ENCODE assay signal across 9 cellular contexts in the genomic region with DNA sequence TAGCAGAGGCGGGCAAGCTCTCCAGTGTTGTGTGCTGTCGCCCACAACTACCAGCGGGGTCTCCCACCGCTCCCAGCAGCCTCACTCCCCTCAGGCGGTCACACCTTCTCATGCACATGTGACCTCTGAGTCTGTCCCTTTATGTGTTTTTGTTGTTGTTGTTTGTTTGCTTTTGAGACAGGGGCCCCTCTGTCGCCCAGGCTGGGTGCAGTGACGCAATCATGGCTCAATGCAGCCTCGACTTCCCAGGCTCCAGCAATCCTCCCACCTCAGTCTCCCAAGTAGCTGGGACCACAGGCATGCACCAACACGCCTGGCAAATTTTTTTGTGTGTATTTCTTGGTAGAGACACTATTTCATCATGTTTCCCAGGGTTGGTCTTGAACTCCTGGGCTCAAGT. TPM values are rescaled to one million over a fixed set of nuclear protein-coding genes. Genes with fewer than 3 reads are reported as not detected.
DNase-seq lines count a peak whose midpoint lies in the region; ATAC-seq and TF ChIP-seq lines count a peak whose summit lies in the region.
"Had no signal": no experiment of that assay in that cellular context is flagged by ENCODE, and none has a peak within 500 bp of the region (broad histone marks: within the 10 kb centered on the region; RNA-seq: fewer than 3 reads in every experiment).

No MANE protein-coding gene starts in this region.

- no CpG with 5 or more reads among the region's 9 CpGs for WGBS in trophoblast cell (ENCODE audit: extremely low coverage, insufficient coverage, insufficient read length)

- H2BK120ac ChIP-seq in trophoblast cell (ENCODE audit: insufficient read depth, low read length, poor library complexity), result no peak overlapping the region

- peak overlapping the region; percentile 63 for H3K18ac ChIP-seq in trophoblast cell (ENCODE audit: low read length)

- H3K36me3 ChIP-seq in PC-3 (ENCODE audit: low read depth, low read length) (peaks cover 9% of the 10 kb centered on the region; the same call in 1 of the 2 replicates), endocrine pancreas (ENCODE audit: control insufficient read depth, insufficient read depth, low read length) (no peaks in the 10 kb centered on the region), trophoblast cell (ENCODE audit: control insufficient read depth in 1 of 2, insufficient read depth in 2 of 2, low read length in 2 of 2) (peaks cover 14 to 17% of the 10 kb centered on the region in 2 experiments)

- CTCF ChIA-PET in PC-3 (lab: Charles Lee), result no interaction called here

- H4K20me1 ChIP-seq in PC-3 (ENCODE audit: low read length), result 0 out of 2 replicates have a peak, but pooled peaks cover 6% of the 10 kb centered on the region

- peak overlapping the region; percentile 98; the same call in 1 of the 2 replicates for H3K9ac ChIP-seq in PC-3 (ENCODE audit: low read length)
- peak overlapping the region; percentile 96 for H3K9ac ChIP-seq in endocrine pancreas (ENCODE audit: control insufficient read depth, insufficient read depth, low read length)
- H3K9ac ChIP-seq in trophoblast cell (ENCODE audit: low read length), result no peak overlapping the region

- H3K79me1 ChIP-seq in trophoblast cell (ENCODE audit: low read length), result peaks cover 9% of the 10 kb centered on the region

- peak; percentile 29 for DNase-seq in EL
- DNase-seq in PC-3, result no peak
- DNase-seq in trophoblast cell, result no peak
- DNase-seq in G401 (ENCODE audit: low spot score), result no peak
- DNase-seq in NOMO-1 treated with DMSO at 0.1 percent for 48 hours (lab: John Stamatoyannopoulos, UW; ENCODE audit: unreplicated experiment), result no peak
- DNase-seq: left ventricle myocardium superior had no signal

- no peak overlapping the region for H2AK5ac ChIP-seq in trophoblast cell (ENCODE audit: low read length)

- H2BK12ac ChIP-seq in trophoblast cell (ENCODE audit: low read length), result no peak overlapping the region

- H3K79me2 ChIP-seq in PC-3 (ENCODE audit: low read length) (peaks cover 49% of the 10 kb centered on the region), trophoblast cell (ENCODE audit: control insufficient read depth, insufficient read depth, low read length, poor library complexity) (peaks cover 16% of the 10 kb centered on the region)

- no peak overlapping the region for H2BK5ac ChIP-seq in trophoblast cell (ENCODE audit: low read depth, low read length, poor library complexity)

- no peak overlapping the region for H3K14ac ChIP-seq in trophoblast cell (ENCODE audit: low read length)

- ATAC-seq in PC-3, result no peak
- no peak for ATAC-seq in HG03045 (IDR thresholded peaks at IDR 0.05; ENCODE audit: unreplicated experiment)
- ATAC-seq in HG03039 (IDR thresholded peaks at IDR 0.05; ENCODE audit: unreplicated experiment), result no peak
- ATAC-seq: left ventricle myocardium superior had no signal

- H2AFZ ChIP-seq in PC-3 (ENCODE audit: low read length), result no peak overlapping the region
- H2AFZ ChIP-seq in trophoblast cell (ENCODE audit: insufficient read depth, low read length, poor library complexity), result peak overlapping the region; percentile 10

- H3K4me3 ChIP-seq in PC-3 (ENCODE audit: low read length) (peak overlapping the region; percentile 99), endocrine pancreas (ENCODE audit: control insufficient read depth, insufficient read depth, low read length) (no peak overlapping the region), trophoblast cell (ENCODE audit: low read depth, low read length) (peak overlapping the region; percentile 45)

- peak overlapping the region; percentile 94 for H3K4me2 ChIP-seq in PC-3 (ENCODE audit: low read length)
- peak overlapping the region; percentile 69 for H3K4me2 ChIP-seq in trophoblast cell (ENCODE audit: low read length)

- in situ Hi-C loops in G401 (cut with HindIII; ENCODE audit: low sequenced_read_pairs), result no loop called here

- no TSS peak for BruUV-seq in PC-3 (replicated peaks; lab: Mats Ljungman, UMichigan)

- H3K9me3 ChIP-seq in PC-3 (ENCODE audit: low read length) (no peaks in the 10 kb centered on the region), endocrine pancreas (ENCODE audit: control insufficient read depth, low read length) (no peaks in the 10 kb centered on the region), trophoblast cell (ENCODE audit: insufficient read depth, low read depth, low read length) (no peaks in the 10 kb centered on the region)

- intact Hi-C loops in PC-3 (cut with micrococcal nuclease), result no loop called here

- no peaks in the 10 kb centered on the region for H3K9me2 ChIP-seq in PC-3 (replicated peaks; ENCODE audit: low read length)

- POLR2A ChIA-PET in PC-3 (lab: Charles Lee; ENCODE audit: unreplicated experiment), result interaction anchor here (0.6 kb wide), 1 partner anchor 32 kb away, joined by 3 read pairs; a partner anchor contains a TSS

- H4K12ac ChIP-seq in trophoblast cell (ENCODE audit: low read depth, low read length), result peak overlapping the region; percentile 11

- no peak overlapping the region for H4K8ac ChIP-seq in trophoblast cell (ENCODE audit: low read depth, low read length)

- H3K27me3 ChIP-seq in PC-3 (ENCODE audit: low read length) (no peaks in the 10 kb centered on the region), endocrine pancreas (ENCODE audit: control insufficient read depth, insufficient read depth, low read length) (no peaks in the 10 kb centered on the region), trophoblast cell (ENCODE audit: insufficient read depth, low read length) (no peaks in the 10 kb centered on the region)

- no peak overlapping the region for H3K23ac ChIP-seq in trophoblast cell (ENCODE audit: low read length)

- no peak for TF ChIP-seq CTCF in PC-3 (conservative IDR thresholded peaks at IDR 0.05; ENCODE audit: low read depth, low read length)

- no peak overlapping the region for H3K27ac ChIP-seq in PC-3 (ENCODE audit: low read length)
- no peak overlapping the region for H3K27ac ChIP-seq in trophoblast cell (ENCODE audit: low read depth, low read length)

- no peaks in the 10 kb centered on the region for H3F3A ChIP-seq in PC-3 (ENCODE audit: low read length, unreplicated experiment)

- H4K91ac ChIP-seq in trophoblast cell (ENCODE audit: low read depth, low read length), result no peak overlapping the region

- peaks cover 13% of the 10 kb centered on the region for H3K4me1 ChIP-seq in PC-3 (ENCODE audit: insufficient read depth, low read length)
- H3K4me1 ChIP-seq in endocrine pancreas (ENCODE audit: control insufficient read depth, insufficient read depth, low read length), result no peaks in the 10 kb centered on the region
- peaks cover 10 to 23% of the 10 kb centered on the region in 2 experiments for H3K4me1 ChIP-seq in trophoblast cell (ENCODE audit: control insufficient read depth in 1 of 2, insufficient read depth in 2 of 2, low read length in 2 of 2)

- peak overlapping the region; percentile 44 for H3K4ac ChIP-seq in trophoblast cell (ENCODE audit: low read depth, low read length)

RNA-seq across cellular contexts. Expression of a gene that starts 1.5 kb away (rescaled TPM):
- total RNA-seq in PC-3 (2014; rRNA removed), result 49.5 and 65.3 TPM in 2 replicates
- 61.2 and 66.0 TPM in 2 replicates for polyA plus RNA-seq in trophoblast cell (2013)
- total RNA-seq in G401 (2014; rRNA removed; shearing (Covaris generic)), result 57.0 and 59.3 TPM in 2 replicates

RNA-seq across cellular contexts. Expression of a gene that starts 1.6 kb away (rescaled TPM):
- total RNA-seq in PC-3 (2014; rRNA removed), result 10.4 and 11.5 TPM in 2 replicates
- polyA plus RNA-seq in trophoblast cell (2013), result 3.7 and 4.0 TPM in 2 replicates
- total RNA-seq in G401 (2014; rRNA removed; shearing (Covaris generic)), result 10.9 and 28.1 TPM in 2 replicates

RNA-seq across cellular contexts. Expression of a gene that starts 25.8 kb away (rescaled TPM):
- total RNA-seq in PC-3 (2014; rRNA removed), result 660 and 1,030 TPM in 2 replicates
- 482 and 489 TPM in 2 replicates for polyA plus RNA-seq in trophoblast cell (2013)
- 1,769 and 1,935 TPM in 2 replicates for total RNA-seq in G401 (2014; rRNA removed; shearing (Covaris generic))

RNA-seq across cellular contexts. Expression of a gene that starts 31.4 kb away (rescaled TPM):
- total RNA-seq in PC-3 (2014; rRNA removed), result 120 and 144 TPM in 2 replicates
- 126 and 130 TPM in 2 replicates for polyA plus RNA-seq in trophoblast cell (2013)
- total RNA-seq in G401 (2014; rRNA removed; shearing (Covaris generic)), result 91.6 and 96.3 TPM in 2 replicates

RNA-seq across cellular contexts. Expression of a gene that starts 31.8 kb away (rescaled TPM):
- 58.6 and 84.7 TPM in 2 replicates for total RNA-seq in PC-3 (2014; rRNA removed)
- polyA plus RNA-seq in trophoblast cell (2013), result 102 and 109 TPM in 2 replicates
- total RNA-seq in G401 (2014; rRNA removed; shearing (Covaris generic)), result 169 and 215 TPM in 2 replicates
